21 cellular contexts compared by ENCODE assay signal in genomic region chr5:1704266-1704665, GRCh38.
DNase-seq lines count a peak whose midpoint lies in the region; ATAC-seq, FAIRE-seq and TF ChIP-seq lines count a peak whose summit lies in the region.
"Had no signal": no experiment of that assay in that cellular context is flagged by ENCODE, and none has a peak within 500 bp of the region (broad histone marks: within the 10 kb centered on the region; RNA-seq: fewer than 3 reads in every experiment).

No MANE protein-coding gene starts in this region.

- no peaks in the 10 kb centered on the region for H3K36me3 Mint-ChIP-seq in osteocyte (ENCODE audit: unreplicated experiment)
- H3K36me3 Mint-ChIP-seq: CD4-positive, alpha-beta memory T cell had no signal

- H3K4me1 ChIP-seq in lung (ENCODE audit: control insufficient read depth in 2 of 2, insufficient read depth in 2 of 2, low read length in 2 of 2) (no peaks in the 10 kb centered on the region), Karpas-422 (ENCODE audit: low read length) (no peaks in the 10 kb centered on the region)
- H3K4me1 ChIP-seq: A549, HAP-1 had no signal

- no peaks in the 10 kb centered on the region for H3K4me1 Mint-ChIP-seq in osteocyte (ENCODE audit: unreplicated experiment)

- H3K36me3 ChIP-seq in lung (ENCODE audit: control insufficient read depth in 2 of 2, insufficient read depth in 2 of 2, low read length in 2 of 2) (no peaks in the 10 kb centered on the region), Karpas-422 (ENCODE audit: insufficient read depth, low read length) (no peaks in the 10 kb centered on the region)
- H3K36me3 ChIP-seq: HAP-1 had no signal

- FAIRE-seq in RCC 7860 (lab: Jason Lieb, UNC) = no peak
- FAIRE-seq: A549, GM19239 had no signal

- DNase-seq in GM10248 (ENCODE audit: extremely low spot score) (peak; percentile 4), coronary artery (ENCODE audit: low spot score) (peak; percentile 47), lung (ENCODE audit: low spot score) (peak; percentile 14), osteocyte (ENCODE audit: extremely low spot score, unreplicated experiment) (peak; percentile 80), RCC 7860 (ENCODE audit: low spot score) (no peak), Karpas-422 (no peak)
- DNase-seq: 8988T; ACHN; C1 segment of cervical spinal cord; Calu3; CD4-positive, alpha-beta memory T cell; COR-L47; DMS53; DMS79 treated with DMSO at 0.1 percent for 48 hours; GF-D8; HFFc6 had no signal

- no peaks in the 10 kb centered on the region for H4K20me1 ChIP-seq in Karpas-422 (ENCODE audit: insufficient read depth, low read depth, low read length)

- peaks cover 3% of the 10 kb centered on the region for H3K27me3 ChIP-seq in lung (ENCODE audit: control insufficient read depth, insufficient read depth)
- H3K27me3 ChIP-seq in Karpas-422 (ENCODE audit: low read length) = no peaks in the 10 kb centered on the region

- no peaks in the 10 kb centered on the region for H3K9me3 Mint-ChIP-seq in osteocyte (ENCODE audit: unreplicated experiment)
- H3K9me3 Mint-ChIP-seq: CD4-positive, alpha-beta memory T cell; HFFc6 had no signal

- no peak overlapping the region for H3K4me3 Mint-ChIP-seq in osteocyte (ENCODE audit: unreplicated experiment)
- H3K4me3 Mint-ChIP-seq: CD4-positive, alpha-beta memory T cell; GM23338; HFFc6 had no signal

- no peak for TF ChIP-seq CTCF in GM10248 (IDR thresholded peaks at IDR 0.05; ENCODE audit: control extremely low read depth, extremely low read depth, low read depth, missing control alignments)
- TF ChIP-seq CTCF in coronary artery (IDR thresholded peaks at IDR 0.05) = no peak
- TF ChIP-seq CTCF in lung (IDR thresholded peaks at IDR 0.05; ENCODE audit: control extremely low read depth, extremely low read depth) = no peak
- TF ChIP-seq CTCF in osteocyte (IDR thresholded peaks at IDR 0.05) = no peak

- H3K9me2 ChIP-seq in Karpas-422 (replicated peaks; ENCODE audit: insufficient read depth, low read length) = no peaks in the 10 kb centered on the region

- no peak overlapping the region for H3K4me2 ChIP-seq in Karpas-422 (ENCODE audit: low read depth, low read length, poor library complexity, severe bottlenecking)
- H3K4me2 ChIP-seq: A549, GM23338 had no signal

- WGBS in lung, 2 donors = 89 to 91% methylated on average over 13 of the region's 13 CpGs

- peaks cover 8% of the 10 kb centered on the region for H3K27me3 Mint-ChIP-seq in osteocyte (ENCODE audit: unreplicated experiment)

- H2AFZ ChIP-seq in Karpas-422 (ENCODE audit: low read length) = no peak overlapping the region
- H2AFZ ChIP-seq: GM23338 had no signal

- H3K9me3 ChIP-seq in lung (ENCODE audit: control insufficient read depth in 2 of 2, insufficient read depth in 1 of 2, low read length in 1 of 2) (peaks cover 0 to 7% of the 10 kb centered on the region in 2 donors), Karpas-422 (ENCODE audit: low read length) (no peaks in the 10 kb centered on the region)
- H3K9me3 ChIP-seq: A549, HAP-1 had no signal

- H3K4me3 ChIP-seq in coronary artery (no peak overlapping the region), lung (no peak overlapping the region), Karpas-422 (ENCODE audit: low read length) (no peak overlapping the region)
- H3K4me3 ChIP-seq: A549, GM23338, HAP-1 had no signal

- no peak overlapping the region for H3K27ac ChIP-seq in coronary artery
- H3K27ac ChIP-seq in lung (ENCODE audit: low read depth in 1 of 2, low read length in 1 of 2) = no peak overlapping the region
- no peak overlapping the region for H3K27ac ChIP-seq in Karpas-422 (ENCODE audit: low read length)
- H3K27ac ChIP-seq: A549 had no signal

- ATAC-seq in lung (ENCODE audit: insufficient read depth, low FRiP score) = no peak
- ATAC-seq in HG03175 (IDR thresholded peaks at IDR 0.05; ENCODE audit: unreplicated experiment) = no peak

- no peak overlapping the region for H3K27ac Mint-ChIP-seq in osteocyte (ENCODE audit: unreplicated experiment)
- H3K27ac Mint-ChIP-seq: CD4-positive, alpha-beta memory T cell; GM23338; HFFc6 had no signal

- H3K79me2 ChIP-seq in Karpas-422 (ENCODE audit: low read length) = no peaks in the 10 kb centered on the region

- POLR2A ChIA-PET in GM10248 (lab: Yijun Ruan, JAX) = no interaction called here

- CTCF ChIA-PET in GM10248 (lab: Yijun Ruan, JAX) = no interaction called here

- H3K9ac ChIP-seq in Karpas-422 (ENCODE audit: low read length) = no peak overlapping the region

Comparison
In these comparisons a context has a peak if more than half of its experiments do, and no peak if none do; other contexts are left out.
1. DNase-seq: peak in GM10248 (single experiment), coronary artery (single experiment), lung (single experiment) and osteocyte (single experiment); none in RCC 7860 (single experiment) and Karpas-422 (single experiment).